1 cellular context compared by ENCODE assay signal in the genomic region with DNA sequence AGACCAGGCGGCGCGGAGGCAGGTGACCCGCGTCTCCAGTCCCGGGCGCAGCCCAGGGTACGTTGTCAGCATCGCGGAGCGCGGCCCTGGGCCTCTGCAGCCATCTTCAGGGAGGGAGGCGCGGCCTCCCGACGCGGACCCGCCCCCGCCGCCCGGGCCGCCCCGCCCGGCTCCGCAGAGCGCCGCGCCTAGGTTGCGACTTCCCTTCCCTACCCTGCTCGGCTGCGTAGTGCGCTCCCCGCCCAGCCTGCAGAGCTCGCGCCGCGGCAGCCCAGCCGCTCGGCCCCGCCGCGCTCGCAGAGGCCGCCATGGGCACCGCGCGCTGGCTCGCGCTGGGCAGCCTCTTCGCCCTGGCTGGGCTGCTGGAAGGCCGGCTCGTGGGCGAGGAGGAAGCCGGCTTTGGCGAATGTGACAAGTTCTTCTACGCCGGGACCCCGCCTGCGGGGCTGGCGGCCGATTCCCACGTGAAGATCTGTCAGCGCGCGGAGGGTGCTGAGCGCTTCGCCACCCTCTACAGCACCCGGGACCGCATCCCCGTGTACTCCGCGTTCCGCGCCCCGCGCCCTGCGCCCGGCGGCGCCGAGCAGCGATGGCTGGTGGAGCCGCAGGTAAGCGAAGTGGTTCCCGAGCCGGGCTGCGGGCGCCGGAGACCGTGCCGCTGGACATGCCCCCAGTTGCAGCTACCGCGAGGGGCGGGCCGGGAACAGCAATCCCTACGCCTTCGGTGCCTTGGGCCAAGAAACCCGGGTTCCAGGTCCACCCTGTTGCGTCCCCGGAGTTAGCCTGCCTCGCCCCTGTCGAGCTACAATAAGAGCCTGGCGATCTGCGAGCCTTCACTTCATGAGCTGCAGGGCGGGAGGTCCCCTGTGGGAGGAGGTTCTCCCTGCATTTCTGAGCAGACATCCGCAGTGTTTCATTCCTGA.
TF ChIP-seq lines count a peak whose summit lies in the region.

A gene with protein sequence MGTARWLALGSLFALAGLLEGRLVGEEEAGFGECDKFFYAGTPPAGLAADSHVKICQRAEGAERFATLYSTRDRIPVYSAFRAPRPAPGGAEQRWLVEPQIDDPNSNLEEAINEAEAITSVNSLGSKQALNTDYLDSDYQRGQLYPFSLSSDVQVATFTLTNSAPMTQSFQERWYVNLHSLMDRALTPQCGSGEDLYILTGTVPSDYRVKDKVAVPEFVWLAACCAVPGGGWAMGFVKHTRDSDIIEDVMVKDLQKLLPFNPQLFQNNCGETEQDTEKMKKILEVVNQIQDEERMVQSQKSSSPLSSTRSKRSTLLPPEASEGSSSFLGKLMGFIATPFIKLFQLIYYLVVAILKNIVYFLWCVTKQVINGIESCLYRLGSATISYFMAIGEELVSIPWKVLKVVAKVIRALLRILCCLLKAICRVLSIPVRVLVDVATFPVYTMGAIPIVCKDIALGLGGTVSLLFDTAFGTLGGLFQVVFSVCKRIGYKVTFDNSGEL (plus strand): TSS at position 227 of the 923 bp plus-strand sequence. CDS start 82 bp downstream, at position 309.

TF ChIP-seq in K562, 482 proteins besides CTCF, POLR2A, EP300 and RAD21 (continued from another document and continues in another):
- TF ChIP-seq SMC3 (conservative IDR thresholded peaks at IDR 0.05; ENCODE audit: insufficient read depth, low read depth, low read length) (0 out of 2 replicates have a peak, but pooled peaks have one; percentile 13), MXI1 (IDR thresholded peaks at IDR 0.05; ENCODE audit: low read depth, low read length) (peak; percentile 70; the same call in 1 of the 2 replicates), DPF2 (IDR thresholded peaks at IDR 0.05) (no peak), NELFE (IDR thresholded peaks at IDR 0.05; ENCODE audit: insufficient read depth, insufficient read length) (no peak), ZNF695 (CRISPR knock-in tag; IDR thresholded peaks at IDR 0.05) (peak; percentile 13; the same call in 1 of the 2 replicates), SAFB (IDR thresholded peaks at IDR 0.05; ENCODE audit: borderline replicate concordance, low read depth, low read length) (0 out of 2 replicates have a peak, but pooled peaks have one; percentile 30), HDAC1 (IDR thresholded peaks at IDR 0.05) (peak in 1 of 2 experiments; percentile 63; a peak in 1 of 4 replicates), RUNX1 (IDR thresholded peaks at IDR 0.05; ENCODE audit: low read depth) (no peak), MEF2D (tag; conservative IDR thresholded peaks at IDR 0.05; ENCODE audit: low read depth) (no peak), ZNF143 (CRISPR knock-in tag; IDR thresholded peaks at IDR 0.05) (no peak), SRF (CRISPR knock-in tag; IDR thresholded peaks at IDR 0.05) (0 out of 4 replicates have a peak, but pooled peaks of 1 of the 2 experiments have one; percentile 37), FOXM1 (IDR thresholded peaks at IDR 0.05; ENCODE audit: low read depth) (no peak), FOXM1 (CRISPR knock-in tag; IDR thresholded peaks at IDR 0.05; ENCODE audit: low read depth) (no peak), CC2D1A (IDR thresholded peaks at IDR 0.05) (no peak), CREM (IDR thresholded peaks at IDR 0.05; ENCODE audit: low read depth) (peak; percentile 63), NR2C2 (CRISPR knock-in tag; IDR thresholded peaks at IDR 0.05) (no peak; the same call in 1 of the 2 replicates), NR2C2 (tag; IDR thresholded peaks at IDR 0.05) (no peak), RB1 (IDR thresholded peaks at IDR 0.05; ENCODE audit: low read depth) (peak; percentile 84), HDAC6 (IDR thresholded peaks at IDR 0.05; ENCODE audit: low read depth, low read length) (no peak), ERF (CRISPR knock-in tag; IDR thresholded peaks at IDR 0.05) (0 out of 2 replicates have a peak, but pooled peaks have one; percentile 25), TCF7 (IDR thresholded peaks at IDR 0.05; ENCODE audit: borderline replicate concordance) (no peak), CCNT2 (IDR thresholded peaks at IDR 0.05; ENCODE audit: borderline replicate concordance, extremely low read depth, insufficient read length, low read depth, low read length) (peak; percentile 79), NBN (IDR thresholded peaks at IDR 0.05; ENCODE audit: low read depth) (no peak), SIX5 (IDR thresholded peaks at IDR 0.05; ENCODE audit: borderline replicate concordance in 1 of 2, insufficient read depth in 1 of 2, low read depth in 1 of 2, low read length in 2 of 2) (no peak), ATF7 (IDR thresholded peaks at IDR 0.05) (0 out of 2 replicates have a peak, but pooled peaks have one; percentile 57), ZNF3 (CRISPR knock-in tag; IDR thresholded peaks at IDR 0.05) (no peak), KDM4B (IDR thresholded peaks at IDR 0.05; ENCODE audit: borderline replicate concordance in 2 of 2, low read depth in 1 of 2) (no peak), CHD1 (IDR thresholded peaks at IDR 0.05; ENCODE audit: low read length) (peak; percentile 81), CBX2 (IDR thresholded peaks at IDR 0.05; ENCODE audit: insufficient read depth, low read length, poor library complexity, severe bottlenecking) (no peak)
- TF ChIP-seq, protein P1, sequence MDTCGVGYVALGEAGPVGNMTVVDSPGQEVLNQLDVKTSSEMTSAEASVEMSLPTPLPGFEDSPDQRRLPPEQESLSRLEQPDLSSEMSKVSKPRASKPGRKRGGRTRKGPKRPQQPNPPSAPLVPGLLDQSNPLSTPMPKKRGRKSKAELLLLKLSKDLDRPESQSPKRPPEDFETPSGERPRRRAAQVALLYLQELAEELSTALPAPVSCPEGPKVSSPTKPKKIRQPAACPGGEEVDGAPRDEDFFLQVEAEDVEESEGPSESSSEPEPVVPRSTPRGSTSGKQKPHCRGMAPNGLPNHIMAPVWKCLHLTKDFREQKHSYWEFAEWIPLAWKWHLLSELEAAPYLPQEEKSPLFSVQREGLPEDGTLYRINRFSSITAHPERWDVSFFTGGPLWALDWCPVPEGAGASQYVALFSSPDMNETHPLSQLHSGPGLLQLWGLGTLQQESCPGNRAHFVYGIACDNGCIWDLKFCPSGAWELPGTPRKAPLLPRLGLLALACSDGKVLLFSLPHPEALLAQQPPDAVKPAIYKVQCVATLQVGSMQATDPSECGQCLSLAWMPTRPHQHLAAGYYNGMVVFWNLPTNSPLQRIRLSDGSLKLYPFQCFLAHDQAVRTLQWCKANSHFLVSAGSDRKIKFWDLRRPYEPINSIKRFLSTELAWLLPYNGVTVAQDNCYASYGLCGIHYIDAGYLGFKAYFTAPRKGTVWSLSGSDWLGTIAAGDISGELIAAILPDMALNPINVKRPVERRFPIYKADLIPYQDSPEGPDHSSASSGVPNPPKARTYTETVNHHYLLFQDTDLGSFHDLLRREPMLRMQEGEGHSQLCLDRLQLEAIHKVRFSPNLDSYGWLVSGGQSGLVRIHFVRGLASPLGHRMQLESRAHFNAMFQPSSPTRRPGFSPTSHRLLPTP (IDR thresholded peaks at IDR 0.05; ENCODE audit: borderline replicate concordance, extremely low read depth, insufficient read length) = no peak
- TF ChIP-seq, protein P2, sequence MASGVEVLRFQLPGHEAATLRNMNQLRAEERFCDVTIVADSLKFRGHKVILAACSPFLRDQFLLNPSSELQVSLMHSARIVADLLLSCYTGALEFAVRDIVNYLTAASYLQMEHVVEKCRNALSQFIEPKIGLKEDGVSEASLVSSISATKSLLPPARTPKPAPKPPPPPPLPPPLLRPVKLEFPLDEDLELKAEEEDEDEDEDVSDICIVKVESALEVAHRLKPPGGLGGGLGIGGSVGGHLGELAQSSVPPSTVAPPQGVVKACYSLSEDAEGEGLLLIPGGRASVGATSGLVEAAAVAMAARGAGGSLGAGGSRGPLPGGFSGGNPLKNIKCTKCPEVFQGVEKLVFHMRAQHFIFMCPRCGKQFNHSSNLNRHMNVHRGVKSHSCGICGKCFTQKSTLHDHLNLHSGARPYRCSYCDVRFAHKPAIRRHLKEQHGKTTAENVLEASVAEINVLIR (CRISPR knock-in tag; IDR thresholded peaks at IDR 0.05) = no peak
- TF ChIP-seq, protein P3, sequence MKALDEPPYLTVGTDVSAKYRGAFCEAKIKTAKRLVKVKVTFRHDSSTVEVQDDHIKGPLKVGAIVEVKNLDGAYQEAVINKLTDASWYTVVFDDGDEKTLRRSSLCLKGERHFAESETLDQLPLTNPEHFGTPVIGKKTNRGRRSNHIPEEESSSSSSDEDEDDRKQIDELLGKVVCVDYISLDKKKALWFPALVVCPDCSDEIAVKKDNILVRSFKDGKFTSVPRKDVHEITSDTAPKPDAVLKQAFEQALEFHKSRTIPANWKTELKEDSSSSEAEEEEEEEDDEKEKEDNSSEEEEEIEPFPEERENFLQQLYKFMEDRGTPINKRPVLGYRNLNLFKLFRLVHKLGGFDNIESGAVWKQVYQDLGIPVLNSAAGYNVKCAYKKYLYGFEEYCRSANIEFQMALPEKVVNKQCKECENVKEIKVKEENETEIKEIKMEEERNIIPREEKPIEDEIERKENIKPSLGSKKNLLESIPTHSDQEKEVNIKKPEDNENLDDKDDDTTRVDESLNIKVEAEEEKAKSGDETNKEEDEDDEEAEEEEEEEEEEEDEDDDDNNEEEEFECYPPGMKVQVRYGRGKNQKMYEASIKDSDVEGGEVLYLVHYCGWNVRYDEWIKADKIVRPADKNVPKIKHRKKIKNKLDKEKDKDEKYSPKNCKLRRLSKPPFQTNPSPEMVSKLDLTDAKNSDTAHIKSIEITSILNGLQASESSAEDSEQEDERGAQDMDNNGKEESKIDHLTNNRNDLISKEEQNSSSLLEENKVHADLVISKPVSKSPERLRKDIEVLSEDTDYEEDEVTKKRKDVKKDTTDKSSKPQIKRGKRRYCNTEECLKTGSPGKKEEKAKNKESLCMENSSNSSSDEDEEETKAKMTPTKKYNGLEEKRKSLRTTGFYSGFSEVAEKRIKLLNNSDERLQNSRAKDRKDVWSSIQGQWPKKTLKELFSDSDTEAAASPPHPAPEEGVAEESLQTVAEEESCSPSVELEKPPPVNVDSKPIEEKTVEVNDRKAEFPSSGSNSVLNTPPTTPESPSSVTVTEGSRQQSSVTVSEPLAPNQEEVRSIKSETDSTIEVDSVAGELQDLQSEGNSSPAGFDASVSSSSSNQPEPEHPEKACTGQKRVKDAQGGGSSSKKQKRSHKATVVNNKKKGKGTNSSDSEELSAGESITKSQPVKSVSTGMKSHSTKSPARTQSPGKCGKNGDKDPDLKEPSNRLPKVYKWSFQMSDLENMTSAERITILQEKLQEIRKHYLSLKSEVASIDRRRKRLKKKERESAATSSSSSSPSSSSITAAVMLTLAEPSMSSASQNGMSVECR (CRISPR knock-in tag; IDR thresholded peaks at IDR 0.05) = peak; percentile 88
- TF ChIP-seq, protein P4, sequence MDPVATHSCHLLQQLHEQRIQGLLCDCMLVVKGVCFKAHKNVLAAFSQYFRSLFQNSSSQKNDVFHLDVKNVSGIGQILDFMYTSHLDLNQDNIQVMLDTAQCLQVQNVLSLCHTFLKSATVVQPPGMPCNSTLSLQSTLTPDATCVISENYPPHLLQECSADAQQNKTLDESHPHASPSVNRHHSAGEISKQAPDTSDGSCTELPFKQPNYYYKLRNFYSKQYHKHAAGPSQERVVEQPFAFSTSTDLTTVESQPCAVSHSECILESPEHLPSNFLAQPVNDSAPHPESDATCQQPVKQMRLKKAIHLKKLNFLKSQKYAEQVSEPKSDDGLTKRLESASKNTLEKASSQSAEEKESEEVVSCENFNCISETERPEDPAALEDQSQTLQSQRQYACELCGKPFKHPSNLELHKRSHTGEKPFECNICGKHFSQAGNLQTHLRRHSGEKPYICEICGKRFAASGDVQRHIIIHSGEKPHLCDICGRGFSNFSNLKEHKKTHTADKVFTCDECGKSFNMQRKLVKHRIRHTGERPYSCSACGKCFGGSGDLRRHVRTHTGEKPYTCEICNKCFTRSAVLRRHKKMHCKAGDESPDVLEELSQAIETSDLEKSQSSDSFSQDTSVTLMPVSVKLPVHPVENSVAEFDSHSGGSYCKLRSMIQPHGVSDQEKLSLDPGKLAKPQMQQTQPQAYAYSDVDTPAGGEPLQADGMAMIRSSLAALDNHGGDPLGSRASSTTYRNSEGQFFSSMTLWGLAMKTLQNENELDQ (CRISPR knock-in tag; IDR thresholded peaks at IDR 0.05; ENCODE audit: borderline replicate concordance) = no peak
- TF ChIP-seq, protein P5, sequence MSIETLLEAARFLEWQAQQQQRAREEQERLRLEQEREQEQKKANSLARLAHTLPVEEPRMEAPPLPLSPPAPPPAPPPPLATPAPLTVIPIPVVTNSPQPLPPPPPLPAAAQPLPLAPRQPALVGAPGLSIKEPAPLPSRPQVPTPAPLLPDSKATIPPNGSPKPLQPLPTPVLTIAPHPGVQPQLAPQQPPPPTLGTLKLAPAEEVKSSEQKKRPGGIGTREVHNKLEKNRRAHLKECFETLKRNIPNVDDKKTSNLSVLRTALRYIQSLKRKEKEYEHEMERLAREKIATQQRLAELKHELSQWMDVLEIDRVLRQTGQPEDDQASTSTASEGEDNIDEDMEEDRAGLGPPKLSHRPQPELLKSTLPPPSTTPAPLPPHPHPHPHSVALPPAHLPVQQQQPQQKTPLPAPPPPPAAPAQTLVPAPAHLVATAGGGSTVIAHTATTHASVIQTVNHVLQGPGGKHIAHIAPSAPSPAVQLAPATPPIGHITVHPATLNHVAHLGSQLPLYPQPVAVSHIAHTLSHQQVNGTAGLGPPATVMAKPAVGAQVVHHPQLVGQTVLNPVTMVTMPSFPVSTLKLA (conservative IDR thresholded peaks at IDR 0.05) = peak; percentile 59 to 73; a peak in 3 of 4 replicates
- TF ChIP-seq, protein P6, sequence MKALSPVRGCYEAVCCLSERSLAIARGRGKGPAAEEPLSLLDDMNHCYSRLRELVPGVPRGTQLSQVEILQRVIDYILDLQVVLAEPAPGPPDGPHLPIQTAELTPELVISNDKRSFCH (CRISPR knock-in tag; IDR thresholded peaks at IDR 0.05) = no peak
- TF ChIP-seq, protein P6 (tag; IDR thresholded peaks at IDR 0.05) = 0 out of 2 replicates have a peak, but pooled peaks have one; percentile 59
- TF ChIP-seq, protein P7, sequence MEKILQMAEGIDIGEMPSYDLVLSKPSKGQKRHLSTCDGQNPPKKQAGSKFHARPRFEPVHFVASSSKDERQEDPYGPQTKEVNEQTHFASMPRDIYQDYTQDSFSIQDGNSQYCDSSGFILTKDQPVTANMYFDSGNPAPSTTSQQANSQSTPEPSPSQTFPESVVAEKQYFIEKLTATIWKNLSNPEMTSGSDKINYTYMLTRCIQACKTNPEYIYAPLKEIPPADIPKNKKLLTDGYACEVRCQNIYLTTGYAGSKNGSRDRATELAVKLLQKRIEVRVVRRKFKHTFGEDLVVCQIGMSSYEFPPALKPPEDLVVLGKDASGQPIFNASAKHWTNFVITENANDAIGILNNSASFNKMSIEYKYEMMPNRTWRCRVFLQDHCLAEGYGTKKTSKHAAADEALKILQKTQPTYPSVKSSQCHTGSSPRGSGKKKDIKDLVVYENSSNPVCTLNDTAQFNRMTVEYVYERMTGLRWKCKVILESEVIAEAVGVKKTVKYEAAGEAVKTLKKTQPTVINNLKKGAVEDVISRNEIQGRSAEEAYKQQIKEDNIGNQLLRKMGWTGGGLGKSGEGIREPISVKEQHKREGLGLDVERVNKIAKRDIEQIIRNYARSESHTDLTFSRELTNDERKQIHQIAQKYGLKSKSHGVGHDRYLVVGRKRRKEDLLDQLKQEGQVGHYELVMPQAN (IDR thresholded peaks at IDR 0.05; ENCODE audit: borderline replicate concordance) = peak; percentile 33; the same call in 1 of the 2 replicates
- TF ChIP-seq, protein P8, sequence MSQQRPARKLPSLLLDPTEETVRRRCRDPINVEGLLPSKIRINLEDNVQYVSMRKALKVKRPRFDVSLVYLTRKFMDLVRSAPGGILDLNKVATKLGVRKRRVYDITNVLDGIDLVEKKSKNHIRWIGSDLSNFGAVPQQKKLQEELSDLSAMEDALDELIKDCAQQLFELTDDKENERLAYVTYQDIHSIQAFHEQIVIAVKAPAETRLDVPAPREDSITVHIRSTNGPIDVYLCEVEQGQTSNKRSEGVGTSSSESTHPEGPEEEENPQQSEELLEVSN (IDR thresholded peaks at IDR 0.05; ENCODE audit: borderline replicate concordance in 1 of 2, extremely low read depth in 1 of 2, insufficient read depth in 1 of 2, insufficient read length in 1 of 2, low read depth in 1 of 2, low read length in 1 of 2, poor library complexity in 1 of 2, severe bottlenecking in 1 of 2) = peak; percentile 16 to 41
